In the genomic region with DNA sequence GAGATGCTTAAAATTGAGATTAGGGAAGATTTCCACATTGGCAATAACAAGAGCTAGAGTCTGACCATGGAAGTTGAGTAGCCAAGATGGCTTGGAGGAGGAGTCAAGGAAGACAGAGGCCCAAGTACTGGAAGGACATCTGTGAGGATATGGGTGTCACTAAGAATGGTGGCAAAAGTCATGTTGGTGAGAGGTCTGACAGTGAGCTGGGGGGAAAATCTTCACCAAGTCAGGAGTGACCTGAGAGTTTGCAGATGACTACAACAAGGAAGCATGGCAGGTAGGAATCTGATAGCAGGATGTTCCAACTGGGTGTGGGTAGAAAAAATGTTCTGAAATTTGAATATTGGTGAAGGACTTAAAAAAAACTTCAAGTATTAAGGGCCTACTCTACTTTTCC, we compare ENCODE assay signal across 27 cellular contexts.
DNase-seq lines count a peak whose midpoint lies in the region; ATAC-seq, FAIRE-seq and TF ChIP-seq lines count a peak whose summit lies in the region.
"Had no signal": no experiment of that assay in that cellular context is flagged by ENCODE, and none has a peak within 500 bp of the region (broad histone marks: within the 10 kb centered on the region; RNA-seq: fewer than 3 reads in every experiment).

No MANE protein-coding gene starts in this region.

- H4K91ac ChIP-seq in mesenchymal stem cell (ENCODE audit: low read length) (no peak overlapping the region), trophoblast cell (ENCODE audit: low read depth, low read length) (no peak overlapping the region)

- no peak overlapping the region for H3K14ac ChIP-seq in mesenchymal stem cell (ENCODE audit: low read length in 2 of 2)
- no peak overlapping the region for H3K14ac ChIP-seq in trophoblast cell (ENCODE audit: low read length)

- H2BK120ac ChIP-seq in mesenchymal stem cell (ENCODE audit: low read depth, low read length) (no peak overlapping the region), trophoblast cell (ENCODE audit: insufficient read depth, low read length, poor library complexity) (no peak overlapping the region)

- no peak overlapping the region for H4K12ac ChIP-seq in trophoblast cell (ENCODE audit: low read depth, low read length)

- H3K36me3 Mint-ChIP-seq in WTC11 = no peaks in the 10 kb centered on the region
- H3K36me3 Mint-ChIP-seq: CD8-positive, alpha-beta T cell had no signal

- TF ChIP-seq CTCF in WTC11 (IDR thresholded peaks at IDR 0.05) (no peak), D721Med (IDR thresholded peaks at IDR 0.05; ENCODE audit: insufficient read depth, missing control alignments) (no peak)

- H3K4me3 Mint-ChIP-seq in WTC11 = no peak overlapping the region
- H3K4me3 Mint-ChIP-seq: B cell; CD4-positive, alpha-beta T cell; CD8-positive, alpha-beta T cell had no signal

- CTCF ChIA-PET in WTC11 (lab: Charles Lee) = no interaction called here

- H2AK5ac ChIP-seq in mesenchymal stem cell (ENCODE audit: low read length, severe bottlenecking) = peak overlapping the region; percentile 66
- H2AK5ac ChIP-seq in trophoblast cell (ENCODE audit: low read length) = no peak overlapping the region

- H3K4me3 ChIP-seq in mesenchymal stem cell (ENCODE audit: insufficient read depth in 1 of 2, low read depth in 1 of 2, low read length in 2 of 2) (no peak overlapping the region), trophoblast cell (ENCODE audit: low read depth, low read length) (no peak overlapping the region)
- H3K4me3 ChIP-seq: BLaER1 treated with 17β-estradiol and CSF1 and Interleukin-3, amounts not matched to agents 10 nM and 100 nM; GM12878 had no signal

- H3K27ac Mint-ChIP-seq in WTC11 = peak overlapping the region; percentile 61
- H3K27ac Mint-ChIP-seq: B cell; CD4-positive, alpha-beta T cell; CD8-positive, alpha-beta T cell had no signal

- no peak overlapping the region for H2BK15ac ChIP-seq in mesenchymal stem cell (ENCODE audit: low read depth, poor library complexity, severe bottlenecking)

- H3K23ac ChIP-seq in mesenchymal stem cell (ENCODE audit: low read length in 2 of 2) (no peak overlapping the region), trophoblast cell (ENCODE audit: low read length) (no peak overlapping the region)

- peaks cover 8% of the 10 kb centered on the region; the same call in 1 of the 2 replicates for H3K9me3 Mint-ChIP-seq in WTC11

- H3K4me1 ChIP-seq in mesenchymal stem cell (ENCODE audit: control insufficient read depth, insufficient read depth, low read depth, low read length) (peaks cover 10% of the 10 kb centered on the region), trophoblast cell (ENCODE audit: control insufficient read depth in 1 of 2, insufficient read depth in 2 of 2, low read length in 2 of 2) (peaks cover 0 to 5% of the 10 kb centered on the region in 2 experiments)

- POLR2A ChIA-PET in WTC11 (lab: Charles Lee) = no interaction called here

- no peak overlapping the region for H3K4ac ChIP-seq in mesenchymal stem cell (ENCODE audit: low read depth in 1 of 2, low read length in 2 of 2)
- H3K4ac ChIP-seq in trophoblast cell (ENCODE audit: low read depth, low read length) = no peak overlapping the region

- H3K18ac ChIP-seq in mesenchymal stem cell (ENCODE audit: low read depth in 1 of 2, low read length in 2 of 2) (peak overlapping the region in 1 of 2 experiments; percentile 34), trophoblast cell (ENCODE audit: low read length) (no peak overlapping the region)

- H3K79me1 ChIP-seq in mesenchymal stem cell (replicated peaks; ENCODE audit: low read length, poor library complexity, severe bottlenecking) (no peaks in the 10 kb centered on the region), trophoblast cell (ENCODE audit: low read length) (no peaks in the 10 kb centered on the region)

- no peaks in the 10 kb centered on the region for H3K36me3 ChIP-seq in mesenchymal stem cell (ENCODE audit: control insufficient read depth in 1 of 2, insufficient read depth in 2 of 2, low read depth in 1 of 2, low read length in 2 of 2)
- no peaks in the 10 kb centered on the region for H3K36me3 ChIP-seq in trophoblast cell (ENCODE audit: control insufficient read depth in 1 of 2, insufficient read depth in 2 of 2, low read length in 2 of 2)
- H3K36me3 ChIP-seq: BLaER1 treated with 17β-estradiol and CSF1 and Interleukin-3, amounts not matched to agents 10 nM and 100 nM had no signal

- H3K4me2 ChIP-seq in mesenchymal stem cell (ENCODE audit: low read length, poor library complexity, severe bottlenecking) (no peak overlapping the region), trophoblast cell (ENCODE audit: low read length) (no peak overlapping the region)
- H3K4me2 ChIP-seq: BLaER1 treated with 17β-estradiol and CSF1 and Interleukin-3, amounts not matched to agents 10 nM and 100 nM had no signal

- H2AFZ ChIP-seq in mesenchymal stem cell (ENCODE audit: low read depth, low read length) (no peak overlapping the region), trophoblast cell (ENCODE audit: insufficient read depth, low read length, poor library complexity) (no peak overlapping the region)

- H3K79me2 ChIP-seq in trophoblast cell (ENCODE audit: control insufficient read depth, insufficient read depth, low read length, poor library complexity) = no peaks in the 10 kb centered on the region

- no peak for ATAC-seq in WTC11
- no peak for ATAC-seq in GM19467 (IDR thresholded peaks at IDR 0.05; ENCODE audit: unreplicated experiment)
- ATAC-seq: CD8-positive, alpha-beta T cell; GM12878 had no signal

- DNase-seq in WTC11 (ENCODE audit: low spot score) = no peak
- DNase-seq in mesenchymal stem cell = no peak
- peak; percentile 74 to 83 for DNase-seq in trophoblast cell
- no peak for DNase-seq in AG08396 (ENCODE audit: low spot score)
- DNase-seq in D721Med (ENCODE audit: insufficient read length, low spot score) = no peak
- DNase-seq: 8988T; ACHN; AML-193; Caco-2; Calu3; CD4-positive, alpha-beta T cell; CD8-positive, alpha-beta T cell; DMS 273 treated with DMSO at 0.1 percent for 48 hours; DMS153; DMS53; DMS79; DND-41; EL; GDM1 had no signal

- H2BK12ac ChIP-seq in mesenchymal stem cell (ENCODE audit: low read length in 2 of 2) (peak overlapping the region in 1 of 2 experiments; percentile 83), trophoblast cell (ENCODE audit: low read length) (no peak overlapping the region)

- H3K27ac ChIP-seq in mesenchymal stem cell (ENCODE audit: low read length, poor library complexity, severe bottlenecking) (no peak overlapping the region), trophoblast cell (ENCODE audit: low read depth, low read length) (no peak overlapping the region)
- H3K27ac ChIP-seq: BLaER1 treated with 17β-estradiol and CSF1 and Interleukin-3, amounts not matched to agents 10 nM and 100 nM; C4-2B had no signal

- FAIRE-seq in D721Med (lab: Jason Lieb, UNC) = no peak
- FAIRE-seq: A204.1, GM12878, GM12892, GM18507 had no signal

- H3K9ac ChIP-seq in mesenchymal stem cell (ENCODE audit: low read length) = no peak overlapping the region
- H3K9ac ChIP-seq in trophoblast cell (ENCODE audit: low read length) = no peak overlapping the region
- H3K9ac ChIP-seq: BLaER1 treated with 17β-estradiol and CSF1 and Interleukin-3, amounts not matched to agents 10 nM and 100 nM had no signal

- H2BK5ac ChIP-seq in mesenchymal stem cell (ENCODE audit: low read depth, low read length, poor library complexity, severe bottlenecking) (no peak overlapping the region), trophoblast cell (ENCODE audit: low read depth, low read length, poor library complexity) (no peak overlapping the region)

- H3K27me3 ChIP-seq in mesenchymal stem cell (ENCODE audit: control insufficient read depth in 1 of 2, insufficient read depth in 1 of 2, low read length in 2 of 2) (no peaks in the 10 kb centered on the region), trophoblast cell (ENCODE audit: insufficient read depth, low read length) (no peaks in the 10 kb centered on the region)
- H3K27me3 ChIP-seq: BLaER1 treated with 17β-estradiol and CSF1 and Interleukin-3, amounts not matched to agents 10 nM and 100 nM had no signal

- H3K27me3 Mint-ChIP-seq in WTC11 (ENCODE audit: low read depth) = no peaks in the 10 kb centered on the region
- H3K27me3 Mint-ChIP-seq: CD4-positive, alpha-beta T cell had no signal

- H3K4me1 Mint-ChIP-seq in WTC11 = peaks cover 30% of the 10 kb centered on the region

- H3K9me3 ChIP-seq in mesenchymal stem cell (ENCODE audit: control insufficient read depth, low read length) = no peaks in the 10 kb centered on the region
- H3K9me3 ChIP-seq in trophoblast cell (ENCODE audit: insufficient read depth, low read depth, low read length) = no peaks in the 10 kb centered on the region
- H3K9me3 ChIP-seq: Caco-2 had no signal

- H4K8ac ChIP-seq in mesenchymal stem cell (ENCODE audit: low read length) (no peak overlapping the region), trophoblast cell (ENCODE audit: low read depth, low read length) (no peak overlapping the region)

TF ChIP-seq in WTC11, 78 proteins besides CTCF, POLR2A, EP300 and RAD21:
- TF ChIP-seq GABPB1 (CRISPR knock-in tag; IDR thresholded peaks at IDR 0.05) = no peak
- no peak for TF ChIP-seq RORB (CRISPR knock-in tag; IDR thresholded peaks at IDR 0.05)
- no peak for TF ChIP-seq TEAD4 (CRISPR knock-in tag; IDR thresholded peaks at IDR 0.05)
- TF ChIP-seq ZNF671 (CRISPR knock-in tag; IDR thresholded peaks at IDR 0.05) = no peak
- TF ChIP-seq, protein P1, sequence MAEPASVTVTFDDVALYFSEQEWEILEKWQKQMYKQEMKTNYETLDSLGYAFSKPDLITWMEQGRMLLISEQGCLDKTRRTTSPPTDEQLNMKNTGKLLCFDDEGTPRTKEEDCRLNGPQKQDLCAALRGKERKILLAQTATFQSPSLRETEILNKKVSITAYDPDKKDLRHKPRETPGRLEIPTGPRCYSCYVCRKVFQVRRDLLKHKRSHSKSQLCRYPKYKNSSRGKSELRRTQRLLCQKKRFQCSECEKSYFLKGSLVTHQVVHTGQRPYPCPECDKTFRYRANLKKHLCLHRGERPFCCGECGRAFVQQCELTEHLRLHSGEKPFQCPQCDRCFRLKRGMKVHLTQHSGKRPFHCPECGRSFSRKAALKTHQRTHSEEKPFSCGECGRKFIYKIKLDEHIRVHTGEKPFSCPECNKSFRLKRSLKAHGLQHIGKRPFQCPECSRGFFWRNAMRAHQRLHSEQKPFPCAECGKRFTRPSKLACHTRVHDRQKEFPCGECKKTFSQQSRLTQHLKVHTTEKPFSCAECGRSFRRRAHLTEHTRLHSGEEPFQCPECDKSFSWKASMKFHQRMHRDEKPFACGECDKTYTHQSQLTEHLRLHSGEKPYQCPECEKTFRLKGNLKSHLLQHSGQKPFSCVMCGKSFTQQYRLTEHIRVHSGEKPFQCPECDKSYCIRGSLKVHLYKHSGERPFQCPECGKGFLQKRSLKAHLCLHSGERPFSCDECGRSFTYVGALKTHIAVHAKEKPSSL (CRISPR knock-in tag; conservative IDR thresholded peaks at IDR 0.05) = no peak
- TF ChIP-seq SMAD4 (CRISPR knock-in tag; IDR thresholded peaks at IDR 0.05) = no peak
- no peak for TF ChIP-seq JUN (CRISPR knock-in tag; IDR thresholded peaks at IDR 0.05)

Comparison
In these comparisons a context has a peak if more than half of its experiments do, and no peak if none do; other contexts are left out.
1. DNase-seq: peak in trophoblast cell (2 of 2); none in WTC11 (single experiment), mesenchymal stem cell (single experiment), AG08396 (single experiment) and D721Med (single experiment).